8 cellular contexts compared by ENCODE assay signal in the genomic region with DNA sequence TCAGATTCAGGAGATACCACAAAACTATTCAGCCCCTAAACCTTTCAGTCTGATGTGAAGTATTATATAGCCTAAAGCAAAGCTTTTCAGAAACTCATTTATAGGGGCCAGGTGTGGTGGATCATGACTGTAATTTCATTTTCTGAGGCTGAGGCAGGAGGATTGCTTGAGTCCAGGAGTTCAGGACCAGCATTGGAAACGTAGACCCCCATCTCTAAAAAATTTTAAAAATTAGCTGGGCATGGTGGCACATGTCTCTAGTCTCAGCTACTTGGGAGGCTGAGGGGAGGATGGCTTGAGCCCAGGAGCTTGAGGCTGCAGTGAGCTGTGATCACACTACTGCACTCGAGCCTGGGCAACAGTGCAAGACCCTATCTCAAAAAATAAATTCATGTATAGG.
"Had no signal": no experiment of that assay in that cellular context is flagged by ENCODE, and none has a peak within 500 bp of the region (broad histone marks: within the 10 kb centered on the region; RNA-seq: fewer than 3 reads in every experiment).

No MANE protein-coding gene starts in this region.

- H3K27ac ChIP-seq: GM23248 had no signal

- H3K9ac ChIP-seq: GM23248 had no signal

- H3K4me1 ChIP-seq: HAP-1 had no signal

- DNase-seq: GM23248, GOT3, H7, IMR-90, KG1 had no signal

- H3K4me3 ChIP-seq: GM23248, HAP-1, K562 had no signal

- H2AFZ ChIP-seq: GM23248 had no signal

- ATAC-seq: K562 had no signal

- H3K9me3 ChIP-seq: HAP-1 had no signal

- FAIRE-seq: HTR-8/SVneo, K562 had no signal
